20 cellular contexts compared by ENCODE assay signal in the genomic region with DNA sequence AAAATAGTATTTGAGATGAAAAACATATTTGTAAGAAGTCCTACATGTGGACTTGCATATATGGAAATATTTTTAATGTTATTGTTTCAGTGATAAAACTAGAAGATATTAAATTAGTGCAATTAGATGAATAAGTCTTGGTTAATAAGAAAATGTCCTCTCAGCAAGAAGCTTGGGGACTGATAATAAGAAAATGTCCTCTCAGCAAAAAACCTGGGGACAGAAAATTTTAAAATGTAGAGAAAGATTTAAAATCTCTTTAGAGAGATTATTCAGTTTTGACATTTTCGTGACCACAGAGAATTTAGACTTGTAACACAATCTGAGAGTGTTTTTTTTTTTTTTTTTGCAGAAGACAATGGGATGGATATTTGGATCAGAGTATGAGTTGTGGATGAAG.
DNase-seq lines count a peak whose midpoint lies in the region; ATAC-seq, FAIRE-seq and TF ChIP-seq lines count a peak whose summit lies in the region.
"Had no signal": no experiment of that assay in that cellular context is flagged by ENCODE, and none has a peak within 500 bp of the region (broad histone marks: within the 10 kb centered on the region; RNA-seq: fewer than 3 reads in every experiment).

No MANE protein-coding gene starts in this region.

- H3K9me3 ChIP-seq in A549: no peaks in the 10 kb centered on the region
- H3K9me3 ChIP-seq in IMR-90 (ENCODE audit: control insufficient read depth, insufficient read depth, low read length): no peaks in the 10 kb centered on the region
- H3K9me3 ChIP-seq in H1 (ENCODE audit: insufficient read depth in 2 of 2, low read depth in 1 of 2, low read length in 1 of 2): no peaks in the 10 kb centered on the region
- no peaks in the 10 kb centered on the region for H3K9me3 ChIP-seq in kidney (ENCODE audit: control insufficient read depth in 1 of 2, low read length in 2 of 2)
- H3K9me3 ChIP-seq: HAP-1 had no signal

- no peak overlapping the region for H3K9ac ChIP-seq in IMR-90 (ENCODE audit: low read depth, low read length)
- H3K9ac ChIP-seq in H1 (replicated peaks in 1 of 4; ENCODE audit: extremely low read depth in 1 of 4, low read depth in 3 of 4, low read length in 3 of 4): no peak overlapping the region
- H3K9ac ChIP-seq in kidney (ENCODE audit: low read length in 2 of 2): no peak overlapping the region

- no peak overlapping the region for H3K27ac ChIP-seq in A549
- H3K27ac ChIP-seq in IMR-90 (ENCODE audit: insufficient read depth, low read length): no peak overlapping the region
- no peak overlapping the region for H3K27ac ChIP-seq in H1 (ENCODE audit: low read depth, low read length)
- H3K27ac ChIP-seq in kidney (ENCODE audit: low read depth in 2 of 2, low read length in 2 of 2): no peak overlapping the region

- H4K5ac ChIP-seq in IMR-90 (ENCODE audit: low read depth, low read length) (no peak overlapping the region), H1 (ENCODE audit: insufficient read length, low read depth, low read length) (no peak overlapping the region)

- H3K79me1 ChIP-seq in IMR-90 (ENCODE audit: low read depth in 1 of 2, low read length in 2 of 2): no peaks in the 10 kb centered on the region
- H3K79me1 ChIP-seq in H1 (ENCODE audit: low read depth, low read length): no peaks in the 10 kb centered on the region

- H2BK12ac ChIP-seq in H1 (ENCODE audit: low read depth, low read length): no peak overlapping the region

- H3K4me2 ChIP-seq in A549: no peak overlapping the region
- no peak overlapping the region for H3K4me2 ChIP-seq in IMR-90 (ENCODE audit: low read depth, low read length)
- no peak overlapping the region for H3K4me2 ChIP-seq in H1 (ENCODE audit: insufficient read depth in 1 of 2, low read depth in 2 of 2, low read length in 2 of 2)
- H3K4me2 ChIP-seq: GM23338 had no signal

- H3K4ac ChIP-seq in IMR-90 (ENCODE audit: low read depth, low read length) (no peak overlapping the region), H1 (replicated peaks; ENCODE audit: insufficient read length, low read depth, low read length) (no peak overlapping the region)

- no TSS peak for BruUV-seq in IMR-90 (replicated peaks; lab: Mats Ljungman, UMichigan)

- no peak for TF ChIP-seq CTCF in A549 (IDR thresholded peaks at IDR 0.05)
- TF ChIP-seq CTCF in IMR-90 (conservative IDR thresholded peaks at IDR 0.05; ENCODE audit: low read depth, low read length): no peak
- no peak for TF ChIP-seq CTCF in H1 (IDR thresholded peaks at IDR 0.05; ENCODE audit: control extremely low read depth in 1 of 3, insufficient read depth in 1 of 3, low read depth in 1 of 3, low read length in 3 of 3)
- TF ChIP-seq CTCF in kidney (IDR thresholded peaks at IDR 0.05; ENCODE audit: borderline replicate concordance, extremely low read depth, insufficient read depth): no peak

- intact Hi-C loops in IMR-90 (cut with micrococcal nuclease) (no loop called here), kidney (cut with DNase I) (no loop called here), head of caudate nucleus (cut with DNase I) (no loop called here)

- no peak overlapping the region for H4K8ac ChIP-seq in IMR-90 (ENCODE audit: low read depth in 2 of 2, low read length in 2 of 2)
- no peak overlapping the region for H4K8ac ChIP-seq in H1 (ENCODE audit: extremely low read depth, insufficient read depth, low read length)

- H3K79me2 ChIP-seq in H1 (ENCODE audit: control insufficient read depth in 1 of 2, insufficient read depth in 2 of 2, low read length in 2 of 2): no peaks in the 10 kb centered on the region

- in situ Hi-C loops in IMR-90 (cut with MboI; ENCODE audit: low sequenced_read_pairs): no loop called here

- H3K18ac ChIP-seq in IMR-90 (ENCODE audit: low read depth, low read length) (no peak overlapping the region), H1 (ENCODE audit: extremely low read depth, low read length) (no peak overlapping the region)

- H2BK20ac ChIP-seq in IMR-90 (ENCODE audit: low read depth, low read length) (no peak overlapping the region), H1 (ENCODE audit: low read length) (no peak overlapping the region)

- POLR2A ChIA-PET in A549 (lab: Yijun Ruan, JAX) (no interaction called here), IMR-90 (lab: Charles Lee; ENCODE audit: unreplicated experiment) (no interaction called here), H1 (lab: Charles Lee; ENCODE audit: partially characterized antibody) (no interaction called here)

- H3K36me3 ChIP-seq in IMR-90 (ENCODE audit: control insufficient read depth, insufficient read depth, low read length): no peaks in the 10 kb centered on the region
- no peaks in the 10 kb centered on the region for H3K36me3 ChIP-seq in H1 (ENCODE audit: control insufficient read depth in 2 of 4, insufficient read depth in 4 of 4, low read length in 3 of 4)
- H3K36me3 ChIP-seq in kidney (ENCODE audit: control insufficient read depth in 1 of 2, insufficient read depth in 2 of 2, low read length in 2 of 2): no peaks in the 10 kb centered on the region
- H3K36me3 ChIP-seq: HAP-1 had no signal

- no peak overlapping the region for H2BK5ac ChIP-seq in IMR-90 (ENCODE audit: low read depth, low read length, poor library complexity, severe bottlenecking)
- H2BK5ac ChIP-seq in H1 (ENCODE audit: low read depth, low read length): no peak overlapping the region

- H3K4me1 ChIP-seq in A549: no peaks in the 10 kb centered on the region
- no peaks in the 10 kb centered on the region for H3K4me1 ChIP-seq in IMR-90 (ENCODE audit: control insufficient read depth, insufficient read depth, low read length)
- H3K4me1 ChIP-seq in H1 (replicated peaks in 1 of 4; ENCODE audit: control insufficient read depth in 3 of 4, insufficient read depth in 4 of 4, low read length in 3 of 4): no peaks in the 10 kb centered on the region
- no peaks in the 10 kb centered on the region for H3K4me1 ChIP-seq in kidney (ENCODE audit: control insufficient read depth in 1 of 2, insufficient read depth in 1 of 2, low read depth in 1 of 2, low read length in 2 of 2)
- H3K4me1 ChIP-seq: HAP-1 had no signal

- H3K23ac ChIP-seq in IMR-90 (ENCODE audit: low read depth, low read length) (no peak overlapping the region), H1 (ENCODE audit: insufficient read length) (no peak overlapping the region)

- no peaks in the 10 kb centered on the region for H3K9me1 ChIP-seq in IMR-90 (ENCODE audit: insufficient read depth, low read length)

- FAIRE-seq in A549 (lab: Jason Lieb, UNC) (no peak), H1 (lab: Jason Lieb, UNC) (no peak), kidney (lab: Jason Lieb, UNC) (peak; percentile 62)
- FAIRE-seq: GM12878, GM18507, H54 had no signal

- H3K4me1 Mint-ChIP-seq in activated T-cell treated with anti-CD3 and anti-CD28 coated beads, Interleukin-2, amount 50 U/mL, for 4 hours (ENCODE audit: low read depth): no peaks in the 10 kb centered on the region

- H4K91ac ChIP-seq in IMR-90 (ENCODE audit: insufficient read depth, low read depth, low read length) (no peak overlapping the region), H1 (replicated peaks; ENCODE audit: insufficient read length, low read length) (no peak overlapping the region)

- no peak overlapping the region for H2BK120ac ChIP-seq in IMR-90 (ENCODE audit: low read depth, low read length)
- H2BK120ac ChIP-seq in H1 (replicated peaks; ENCODE audit: low read depth, low read length): no peak overlapping the region

- TF ChIP-seq POLR2A in A549 (IDR thresholded peaks at IDR 0.05; ENCODE audit: low read length) (no peak), IMR-90 (IDR thresholded peaks at IDR 0.05; ENCODE audit: low read depth, low read length) (no peak), H1 (IDR thresholded peaks at IDR 0.05; ENCODE audit: control extremely low read depth in 1 of 2, low read depth in 2 of 2, low read length in 2 of 2) (no peak)

- H2AK5ac ChIP-seq in IMR-90 (ENCODE audit: low read depth, low read length) (no peak overlapping the region), H1 (ENCODE audit: low read depth, low read length) (no peak overlapping the region)

- H3K4me3 Mint-ChIP-seq in activated T-cell treated with anti-CD3 and anti-CD28 coated beads, Interleukin-2, amount 50 U/mL, for 4 hours: no peak overlapping the region
- H3K4me3 Mint-ChIP-seq: CD4-positive, alpha-beta memory T cell; GM23338; HFFc6 had no signal

- H3K27me3 ChIP-seq in IMR-90 (ENCODE audit: control insufficient read depth, insufficient read depth, low read length) (no peaks in the 10 kb centered on the region), H1 (replicated peaks in 1 of 4; ENCODE audit: control insufficient read depth in 3 of 4, extremely low read depth in 1 of 4, insufficient read depth in 3 of 4, low read length in 3 of 4) (no peaks in the 10 kb centered on the region)

- H2AK9ac ChIP-seq in IMR-90 (replicated peaks; ENCODE audit: low read depth, low read length, poor library complexity): no peak overlapping the region

- no peaks in the 10 kb centered on the region for H3K27me3 Mint-ChIP-seq in activated T-cell treated with anti-CD3 and anti-CD28 coated beads, Interleukin-2, amount 50 U/mL, for 4 hours (ENCODE audit: low read depth)
- H3K27me3 Mint-ChIP-seq: CD4-positive, alpha-beta memory T cell had no signal

- peaks cover 3% of the 10 kb centered on the region for H3K9me3 Mint-ChIP-seq in activated T-cell treated with anti-CD3 and anti-CD28 coated beads, Interleukin-2, amount 50 U/mL, for 4 hours
- H3K9me3 Mint-ChIP-seq: GM23338, HFFc6 had no signal

- H3K36me3 Mint-ChIP-seq in activated T-cell treated with anti-CD3 and anti-CD28 coated beads, Interleukin-2, amount 50 U/mL, for 4 hours (ENCODE audit: insufficient read depth): peaks cover 11% of the 10 kb centered on the region

- no peak overlapping the region for H2BK15ac ChIP-seq in IMR-90 (ENCODE audit: low read depth, low read length)
- no peak overlapping the region for H2BK15ac ChIP-seq in H1 (ENCODE audit: low read length)

- H3K23me2 ChIP-seq in H1 (ENCODE audit: low read depth, low read length): no peaks in the 10 kb centered on the region

- no peak for ATAC-seq in A549
- no peak for ATAC-seq in IMR-90 (ENCODE audit: low read depth)
- ATAC-seq in activated T-cell treated with anti-CD3 and anti-CD28 coated beads, Interleukin-2, amount 50 U/mL, for 4 hours: no peak
- ATAC-seq: GM12878, GM23338 had no signal

- H3K56ac ChIP-seq in IMR-90 (ENCODE audit: extremely low read depth, insufficient read depth, low read length) (no peak overlapping the region), H1 (replicated peaks; ENCODE audit: insufficient read length, low read depth, low read length) (no peak overlapping the region)

- no peak overlapping the region for H3K14ac ChIP-seq in IMR-90 (replicated peaks; ENCODE audit: low read depth, low read length)
- H3K14ac ChIP-seq in H1 (ENCODE audit: insufficient read length): no peak overlapping the region

- no peaks in the 10 kb centered on the region for H4K20me1 ChIP-seq in IMR-90 (ENCODE audit: insufficient read depth, low read length)
- no peaks in the 10 kb centered on the region for H4K20me1 ChIP-seq in H1 (replicated peaks in 1 of 2; ENCODE audit: control insufficient read depth in 1 of 2, insufficient read depth in 2 of 2, low read length in 2 of 2)

- H2AFZ ChIP-seq in IMR-90 (replicated peaks; ENCODE audit: low read length, poor library complexity): no peak overlapping the region
- no peak overlapping the region for H2AFZ ChIP-seq in H1 (ENCODE audit: low read length)
- H2AFZ ChIP-seq: GM23338 had no signal

- no peak for TF ChIP-seq RAD21 in A549 (conservative IDR thresholded peaks at IDR 0.05 in 1 of 2, IDR thresholded peaks at IDR 0.05 in 1 of 2)
- no peak for TF ChIP-seq RAD21 in IMR-90 (IDR thresholded peaks at IDR 0.05; ENCODE audit: low read length)
- TF ChIP-seq RAD21 in H1 (IDR thresholded peaks at IDR 0.05 in 1 of 2, conservative IDR thresholded peaks at IDR 0.05 in 1 of 2; ENCODE audit: low read depth in 2 of 2, low read length in 2 of 2): no peak

- WGBS in A549 (ENCODE audit: missing lambda C conversion rate): 62% methylated on average over 1 of the region's 1 CpG
- WGBS in IMR-90 (ENCODE audit: extremely low coverage in 2 of 2, insufficient read length in 1 of 2), 2 experiments: no CpG with 5 or more reads among the region's 1 CpG
- 93% methylated on average over 1 of the region's 1 CpG; no CpG with 5 or more reads in 1 of the 2 experiments for WGBS in H1 (ENCODE audit: extremely low coverage in 1 of 2, insufficient coverage in 1 of 2, insufficient read length in 1 of 2, insufficient replicate concordance in 2 of 2, low coverage in 1 of 2, low lambda C conversion rate in 2 of 2, missing lambda C conversion rate in 1 of 2), 2 experiments

- DNase-seq in A549 (ENCODE audit: low read depth in 1 of 2, low spot score in 1 of 2) (no peak), IMR-90 (no peak), H1 (ENCODE audit: low read depth in 1 of 2, low spot score in 2 of 2) (no peak), kidney (no peak), head of caudate nucleus (no peak)
- DNase-seq in activated T-cell treated with anti-CD3 and anti-CD28 coated beads, Interleukin-2, amount 50 U/mL, for 4 hours: no peak
- no peak for DNase-seq in NK-92 treated with Interleukin-12 subunit alpha and Interleukin-12 subunit beta, amount 100 ng/mL, for 24 hours (lab: John Stamatoyannopoulos, UW)
- DNase-seq: 8988T; C1 segment of cervical spinal cord; Calu3; CD4-positive, alpha-beta memory T cell; COR-L47; DND-41; GDM1; HFFc6 had no signal

- dilution Hi-C loops in IMR-90 (cut with HindIII; ENCODE audit: low sequenced_read_pairs, unreplicated experiment): no loop called here

- no peak overlapping the region for H3K4me3 ChIP-seq in A549
- H3K4me3 ChIP-seq in IMR-90 (ENCODE audit: insufficient read depth, low read depth, low read length): no peak overlapping the region
- no peak overlapping the region for H3K4me3 ChIP-seq in H1 (ENCODE audit: extremely low read depth in 1 of 4, insufficient read depth in 2 of 4, low read depth in 3 of 4, low read length in 4 of 4)
- H3K4me3 ChIP-seq in kidney (ENCODE audit: low read length in 2 of 2): no peak overlapping the region
- H3K4me3 ChIP-seq: GM12878, GM23338, HAP-1 had no signal

- TF ChIP-seq EP300 in A549 (IDR thresholded peaks at IDR 0.05): no peak
- TF ChIP-seq EP300 in H1 (IDR thresholded peaks at IDR 0.05; ENCODE audit: borderline replicate concordance in 1 of 2, low read depth in 2 of 2, low read length in 2 of 2): no peak

- CTCF ChIA-PET in A549 (lab: Yijun Ruan, JAX): no interaction called here
- CTCF ChIA-PET in IMR-90 (lab: Yijun Ruan, JAX): no interaction called here
- CTCF ChIA-PET in H1 (lab: Charles Lee; ENCODE audit: partially characterized antibody): no interaction called here

Comparison
In these comparisons a context has a peak if more than half of its experiments do, and no peak if none do; other contexts are left out.
1. Of the 18 proteins assayed by ChIP-seq in both H1 and A549: peak only in H1: none; only in A549: none; in both: MAFK; in neither: 17.